27 cellular contexts compared by ENCODE assay signal in genomic region chr3:145972851-145973250, GRCh38.
"Had no signal": no experiment of that assay in that cellular context is flagged by ENCODE, and none has a peak within 500 bp of the region (broad histone marks: within the 10 kb centered on the region; RNA-seq: fewer than 3 reads in every experiment).

No MANE protein-coding gene starts in this region.

- H3K27me3 ChIP-seq: stomach, suprapubic skin, testis, thyroid gland, tibial artery, tibial nerve, transverse colon, upper lobe of left lung, upper lobe of right lung, uterus, vagina had no signal

- H3K4me1 ChIP-seq: testis, thyroid gland, tibial nerve, transverse colon, upper lobe of left lung, upper lobe of right lung, uterus, vagina had no signal

- FAIRE-seq: urothelium cell line had no signal

- H3K36me3 ChIP-seq: stomach, suprapubic skin, thoracic aorta, thyroid gland, tibial artery, tibial nerve, transverse colon, upper lobe of left lung, upper lobe of right lung, uterus, vagina had no signal

- ATAC-seq: stimulated activated effector memory CD8-positive, alpha-beta T cell treated with anti-CD3 and anti-CD28 coated beads, Interleukin-12 subunit alpha, Interleukin-12 subunit beta, amount 100 ng/mL, for 72 hours; stimulated activated memory B cell treated with anti-CD40 and anti-IgM and Interleukin-4, amounts not matched to agents 10 μg/mL and 1 μg/mL and 100 μg/mL, for 72 hours; stimulated activated naive B cell treated with anti-CD40 and anti-IgM and Interleukin-4, amounts not matched to agents 10 μg/mL and 1 μg/mL and 100 μg/mL, for 72 hours; stimulated activated naive CD8-positive, alpha-beta T cell treated with anti-CD3 and anti-CD28 coated beads, Interleukin-15, amount 100 ng/mL, for 72 hours; stimulated activated naive CD8-positive, alpha-beta T cell treated with anti-CD3 and anti-CD28 coated beads, Interleukin-15, Interleukin-2, amounts not matched to agents 100 U/mL and 50 U/mL, for 24 hours; upper lobe of right lung had no signal

- H3K9me3 ChIP-seq: stomach, suprapubic skin, testis, thoracic aorta, thyroid gland, tibial artery, tibial nerve, transverse colon, upper lobe of left lung, upper lobe of right lung, uterus, vagina had no signal

- H3K27ac ChIP-seq: stomach, suprapubic skin, testis, thoracic aorta, thyroid gland, tibial artery, tibial nerve, transverse colon, upper lobe of left lung, upper lobe of right lung, uterus, vagina had no signal

- DNase-seq: stimulated activated CD4-positive, alpha-beta T cell treated with anti-CD3 and anti-CD28 coated beads, Interleukin-2, amount 100 ng/mL, for 48 hours; stimulated activated CD4-positive, alpha-beta T cell treated with anti-CD3 and anti-CD28 coated beads, Interleukin-4, amount 100 ng/mL, for 1 hour; stimulated activated CD4-positive, alpha-beta T cell treated with anti-CD3 and anti-CD28 coated beads, Interleukin-4, amount 100 ng/mL, for 24 hours; stimulated activated CD4-positive, alpha-beta T cell treated with anti-CD3 and anti-CD28 coated beads, Interleukin-4, amount 100 ng/mL, for 4 hours; stimulated activated CD8-positive, alpha-beta memory T cell treated with anti-CD3 and anti-CD28 coated beads, Interleukin-4, amount 100 ng/mL, for 48 hours; stimulated activated naive B cell treated with anti-CD40 and anti-IgM and Interleukin-4, amounts not matched to agents 10 μg/mL and 1 μg/mL and 100 μg/mL, for 72 hours; stimulated activated naive CD4-positive, alpha-beta T cell; stimulated activated naive CD4-positive, alpha-beta T cell treated with Interleukin-2 at 50 U/mL for 16 hours; stimulated activated naive CD8-positive, alpha-beta T cell treated with anti-CD3 and anti-CD28 coated beads, Interleukin-15, amount 100 ng/mL, for 72 hours; stimulated activated naive CD8-positive, alpha-beta T cell treated with anti-CD3 and anti-CD28 coated beads, Interleukin-15, Interleukin-2, amounts not matched to agents 100 U/mL and 50 U/mL, for 24 hours; stomach; substantia nigra; testis; thyroid gland; tibial artery; transverse colon; trophoblast cell; upper lobe of left lung; upper lobe of right lung; uterus had no signal

- H3K4me3 ChIP-seq: stomach, suprapubic skin, testis, thoracic aorta, thyroid gland, tibial artery, tibial nerve, transverse colon, upper lobe of left lung, upper lobe of right lung, uterus, vagina had no signal
